In genomic region chrX:10128386-10128785, GRCh38 we compare ENCODE assay signal across 6 cellular contexts.
"Had no signal": no experiment of that assay in that cellular context is flagged by ENCODE, and none has a peak within 500 bp of the region (broad histone marks: within the 10 kb centered on the region; RNA-seq: fewer than 3 reads in every experiment).

No MANE protein-coding gene starts in this region.

- FAIRE-seq: G401.6, GM12878, GM12892, GM18507 had no signal

- ATAC-seq: GM12878 had no signal

- DNase-seq: GDM1, GF-D8 had no signal

- H3K4me3 ChIP-seq: GM12878 had no signal
